Comparison of ENCODE assay signal across 23 cellular contexts in the genomic region with DNA sequence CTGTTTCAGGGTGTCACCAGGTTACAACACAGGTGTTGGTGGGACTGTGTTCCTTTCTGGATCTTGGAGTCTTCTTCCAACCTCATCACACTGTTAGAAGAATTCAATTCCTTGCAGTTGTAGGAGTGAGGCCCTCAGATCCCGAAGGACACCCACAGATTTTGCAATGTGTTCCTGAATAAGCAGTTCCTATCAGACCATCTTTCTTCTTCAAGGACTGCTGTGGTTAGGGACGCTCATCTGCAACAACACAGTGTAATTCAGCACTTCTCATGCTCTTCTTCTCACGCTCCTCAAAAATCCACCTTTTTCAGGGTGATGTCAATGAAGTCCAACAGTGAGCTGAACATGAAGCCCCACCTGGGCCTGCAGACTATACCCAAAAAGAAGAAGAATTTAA. TPM values are rescaled to one million over a fixed set of nuclear protein-coding genes. Genes with fewer than 3 reads are reported as not detected.
DNase-seq lines count a peak whose midpoint lies in the region; ATAC-seq and TF ChIP-seq lines count a peak whose summit lies in the region.
"Had no signal": no experiment of that assay in that cellular context is flagged by ENCODE, and none has a peak within 500 bp of the region (broad histone marks: within the 10 kb centered on the region; RNA-seq: fewer than 3 reads in every experiment).

No MANE protein-coding gene starts in this region.

- no peak for DNase-seq in activated T-cell treated with anti-CD3 and anti-CD28 coated beads, Interleukin-2, amount 50 U/mL, for 72 hours
- no peak for DNase-seq in activated T-cell treated with anti-CD3 and anti-CD28 coated beads for 4 hours
- peak; percentile 86 for DNase-seq in amniotic epithelial cell (ENCODE audit: low read depth)
- DNase-seq in progenitor cell of endocrine pancreas (ENCODE audit: low spot score, unreplicated experiment) = no peak
- DNase-seq: 8988T; ACHN; BE2C; C1 segment of cervical spinal cord; CD4-positive, alpha-beta memory T cell; CD4-positive, CD25-positive, alpha-beta regulatory T cell; CD8-positive, alpha-beta memory T cell; COR-L47; DMS 273 treated with DMSO at 0.1 percent for 48 hours; DMS153; DMS53; DMS79; DND-41; EL; GDM1 had no signal

- peaks cover 0 to 2% of the 10 kb centered on the region in 2 donors for H3K36me3 Mint-ChIP-seq in activated T-cell treated with anti-CD3 and anti-CD28 coated beads, Interleukin-2, amount 50 U/mL, for 72 hours (ENCODE audit: insufficient read depth in 2 of 2)
- H3K36me3 Mint-ChIP-seq in progenitor cell of endocrine pancreas (ENCODE audit: insufficient read depth) = no peaks in the 10 kb centered on the region

- no peaks in the 10 kb centered on the region for H3K4me1 Mint-ChIP-seq in activated T-cell treated with anti-CD3 and anti-CD28 coated beads, Interleukin-2, amount 50 U/mL, for 72 hours (ENCODE audit: low read depth)
- peaks cover 3% of the 10 kb centered on the region for H3K4me1 Mint-ChIP-seq in progenitor cell of endocrine pancreas (ENCODE audit: low read depth)
- H3K4me1 Mint-ChIP-seq: CD14-positive monocyte; CD4-positive, alpha-beta memory T cell; CD8-positive, alpha-beta memory T cell had no signal

- H3K9me3 Mint-ChIP-seq in activated T-cell treated with anti-CD3 and anti-CD28 coated beads, Interleukin-2, amount 50 U/mL, for 72 hours = no peaks in the 10 kb centered on the region
- H3K9me3 Mint-ChIP-seq in progenitor cell of endocrine pancreas (ENCODE audit: low read depth) = no peaks in the 10 kb centered on the region
- H3K9me3 Mint-ChIP-seq: CD14-positive monocyte; CD4-positive, alpha-beta memory T cell; CD4-positive, CD25-positive, alpha-beta regulatory T cell; CD8-positive, alpha-beta memory T cell had no signal

- H3K4me3 Mint-ChIP-seq in activated T-cell treated with anti-CD3 and anti-CD28 coated beads, Interleukin-2, amount 50 U/mL, for 72 hours = no peak overlapping the region
- no peak overlapping the region for H3K4me3 Mint-ChIP-seq in progenitor cell of endocrine pancreas (ENCODE audit: low read depth)
- H3K4me3 Mint-ChIP-seq: CD14-positive monocyte; CD4-positive, alpha-beta memory T cell; CD4-positive, CD25-positive, alpha-beta regulatory T cell; CD8-positive, alpha-beta memory T cell had no signal

- ATAC-seq in activated T-cell treated with anti-CD3 and anti-CD28 coated beads, Interleukin-2, amount 50 U/mL, for 72 hours (replicated peaks in 1 of 2) = no peak
- ATAC-seq in HG03196 (IDR thresholded peaks at IDR 0.05; ENCODE audit: unreplicated experiment) (no peak), GM18873 (IDR thresholded peaks at IDR 0.05; ENCODE audit: low FRiP score, unreplicated experiment) (no peak)
- ATAC-seq: GM12878 had no signal

- TF ChIP-seq CTCF in progenitor cell of endocrine pancreas (IDR thresholded peaks at IDR 0.05; ENCODE audit: unreplicated experiment) = no peak

- peak overlapping the region; percentile 55 for H3K27ac Mint-ChIP-seq in activated T-cell treated with anti-CD3 and anti-CD28 coated beads, Interleukin-2, amount 50 U/mL, for 72 hours
- peak overlapping the region; percentile 20 for H3K27ac Mint-ChIP-seq in progenitor cell of endocrine pancreas
- H3K27ac Mint-ChIP-seq: CD4-positive, alpha-beta memory T cell had no signal

- no peaks in the 10 kb centered on the region for H3K27me3 Mint-ChIP-seq in activated T-cell treated with anti-CD3 and anti-CD28 coated beads, Interleukin-2, amount 50 U/mL, for 72 hours (ENCODE audit: low read depth)
- no peaks in the 10 kb centered on the region for H3K27me3 Mint-ChIP-seq in progenitor cell of endocrine pancreas
- H3K27me3 Mint-ChIP-seq: CD4-positive, alpha-beta memory T cell; CD4-positive, CD25-positive, alpha-beta regulatory T cell; CD8-positive, alpha-beta memory T cell had no signal

RNA-seq across cellular contexts. Expression of a gene that starts 18.8 kb away (rescaled TPM):
- 10 to 100 TPM; 32.7 to 40.7 TPM for total RNA-seq in activated T-cell treated with anti-CD3 and anti-CD28 coated beads, Interleukin-2, amount 50 U/mL, for 72 hours
- 49.3 and 49.5 TPM in 2 replicates for total RNA-seq in progenitor cell of endocrine pancreas
